In the genomic region with DNA sequence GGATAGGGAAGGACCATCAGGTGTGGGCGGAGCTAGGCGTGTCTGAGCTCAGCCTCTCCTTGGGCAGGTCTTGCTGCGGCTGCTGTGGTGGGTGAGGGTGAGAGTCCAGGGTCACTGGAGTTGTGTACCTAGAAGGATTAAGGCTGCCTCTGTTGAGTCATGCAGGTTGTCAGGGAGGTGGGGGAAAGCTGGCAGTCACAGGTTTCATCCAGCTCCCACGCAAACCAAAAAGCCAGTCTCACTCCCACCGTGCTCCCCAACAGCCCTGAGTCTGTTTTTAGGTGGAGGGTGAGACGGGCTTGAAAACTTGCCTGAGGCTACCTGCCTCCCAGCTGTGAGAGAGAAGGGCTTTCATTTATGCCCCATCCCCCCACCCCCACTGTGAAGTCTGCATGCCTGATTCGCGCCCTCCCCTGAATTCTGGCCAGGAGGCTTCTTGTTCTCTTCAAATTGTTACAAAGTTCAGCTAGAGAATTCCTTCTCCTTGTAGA, we compare ENCODE assay signal across 1 cellular context.
TF ChIP-seq lines count a peak whose summit lies in the region.

No MANE protein-coding gene starts in this region.

TF ChIP-seq in WTC11, 78 proteins besides CTCF, POLR2A, EP300 and RAD21 (continued from another document):
- TF ChIP-seq, protein P1, sequence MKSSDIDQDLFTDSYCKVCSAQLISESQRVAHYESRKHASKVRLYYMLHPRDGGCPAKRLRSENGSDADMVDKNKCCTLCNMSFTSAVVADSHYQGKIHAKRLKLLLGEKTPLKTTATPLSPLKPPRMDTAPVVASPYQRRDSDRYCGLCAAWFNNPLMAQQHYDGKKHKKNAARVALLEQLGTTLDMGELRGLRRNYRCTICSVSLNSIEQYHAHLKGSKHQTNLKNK (CRISPR knock-in tag; IDR thresholded peaks at IDR 0.05) = no peak
TF ChIP-seq in WTC11: peak in this region for 0.
